In the genomic region with DNA sequence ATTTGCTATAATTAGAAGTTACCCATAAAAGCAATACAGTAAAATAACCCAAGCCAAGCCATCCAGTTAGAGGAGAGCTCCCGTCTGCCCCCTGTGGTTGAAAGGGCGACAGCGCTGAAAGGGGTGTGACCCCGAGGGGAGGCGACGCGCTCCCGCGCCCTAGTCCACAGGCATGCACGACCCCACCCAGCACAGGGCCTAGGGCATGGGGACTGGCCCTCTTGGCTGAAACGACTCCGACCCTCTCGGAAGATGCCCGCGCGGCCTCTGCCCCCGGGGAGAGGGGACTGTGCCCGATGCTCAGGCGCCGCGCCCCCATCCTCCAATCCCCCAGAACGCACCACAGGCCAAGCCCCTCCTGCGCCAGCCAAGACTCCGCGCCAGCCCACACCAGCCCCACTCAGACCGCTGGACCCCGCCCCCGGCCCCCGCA, we compare ENCODE assay signal across 8 cellular contexts.
DNase-seq lines count a peak whose midpoint lies in the region; ATAC-seq and TF ChIP-seq lines count a peak whose summit lies in the region.

No MANE protein-coding gene starts in this region.

- TF ChIP-seq EP300 in esophagus muscularis mucosa (IDR thresholded peaks at IDR 0.05) = no peak

- H3K4me1 Mint-ChIP-seq in nephron progenitor cell = peaks cover 7% of the 10 kb centered on the region

- peaks cover 5% of the 10 kb centered on the region for H3K36me3 Mint-ChIP-seq in nephron progenitor cell (ENCODE audit: low read depth)

- intact Hi-C loops in esophagus muscularis mucosa (cut with DNase I) = no loop called here

- no peak for DNase-seq in AG09309 (ENCODE audit: low read depth)
- peak; percentile 41 to 53 for DNase-seq in activated CD4-positive, alpha-beta T cell treated with anti-CD3 and anti-CD28 coated beads, Interleukin-2, amount 50 U/mL, for 4 hours
- no peak for DNase-seq in esophagus muscularis mucosa (ENCODE audit: extremely low spot score)
- DNase-seq in nephron progenitor cell = peak; percentile 54
- no peak for DNase-seq in NCI-H2171 treated with DMSO at 0.1 percent for 48 hours (lab: John Stamatoyannopoulos, UW)

- peak overlapping the region; percentile 78 for H3K4me3 Mint-ChIP-seq in nephron progenitor cell

- H3K4me1 ChIP-seq in esophagus muscularis mucosa (peaks cover 10 to 23% (median 17%) of the 10 kb centered on the region in 4 donors), thymus (ENCODE audit: control insufficient read depth, insufficient read depth, low read length) (peaks cover 4% of the 10 kb centered on the region)

- H3K27me3 ChIP-seq in esophagus muscularis mucosa = peaks cover 0 to 26% (median 4%) of the 10 kb centered on the region in 4 donors
- no peaks in the 10 kb centered on the region for H3K27me3 ChIP-seq in thymus (ENCODE audit: control insufficient read depth, insufficient read depth)

- peaks cover 0 to 4% (median 0%) of the 10 kb centered on the region in 4 donors for H3K36me3 ChIP-seq in esophagus muscularis mucosa
- no peaks in the 10 kb centered on the region for H3K36me3 ChIP-seq in thymus (ENCODE audit: control insufficient read depth, insufficient read depth)

- no peaks in the 10 kb centered on the region for H3K9me3 ChIP-seq in esophagus muscularis mucosa
- H3K9me3 ChIP-seq in thymus (ENCODE audit: control insufficient read depth) = no peaks in the 10 kb centered on the region

- H3K9me3 Mint-ChIP-seq in nephron progenitor cell = no peaks in the 10 kb centered on the region

- peaks cover 5% of the 10 kb centered on the region for H3K27me3 Mint-ChIP-seq in nephron progenitor cell (ENCODE audit: low read depth, poor library complexity)

- no peak for TF ChIP-seq POLR2A in esophagus muscularis mucosa (IDR thresholded peaks at IDR 0.05; ENCODE audit: low read depth)

- ATAC-seq in GM19328 (IDR thresholded peaks at IDR 0.05; ENCODE audit: unreplicated experiment) (peak; percentile 46), HG03565 (IDR thresholded peaks at IDR 0.05; ENCODE audit: unreplicated experiment) (peak; percentile 41)

- H3K27ac Mint-ChIP-seq in nephron progenitor cell = no peak overlapping the region

- peak overlapping the region; percentile 29 for H3K4me3 ChIP-seq in AG09309 (ENCODE audit: control insufficient read depth, low read depth, low read length)
- H3K4me3 ChIP-seq in esophagus muscularis mucosa = peak overlapping the region; percentile 46 to 62 (median 50)
- peak overlapping the region; percentile 42 for H3K4me3 ChIP-seq in thymus (ENCODE audit: low read length)

- WGBS in esophagus muscularis mucosa = 14% methylated on average over 10 of the region's 29 CpGs
- under 1% methylated on average over 29 of the region's 29 CpGs for whole genome bisulfite sequencing in thymus

- H3K27ac ChIP-seq in esophagus muscularis mucosa (replicated peaks in 1 of 4) = no peak overlapping the region
- no peak overlapping the region for H3K27ac ChIP-seq in thymus (ENCODE audit: low read depth)

- TF ChIP-seq CTCF in AG09309 (IDR thresholded peaks at IDR 0.05; ENCODE audit: control insufficient read depth, insufficient read depth, low read depth, low read length, missing control alignments) = peak; percentile 62
- peak; percentile 25 to 63 (median 37) for TF ChIP-seq CTCF in esophagus muscularis mucosa (IDR thresholded peaks at IDR 0.05)
- peak; percentile 60 for TF ChIP-seq CTCF in nephron progenitor cell (IDR thresholded peaks at IDR 0.05)

Comparison
In these comparisons a context has a peak if more than half of its experiments do, and no peak if none do; other contexts are left out.
1. DNase-seq: peak in activated CD4-positive, alpha-beta T cell treated with anti-CD3 and anti-CD28 coated beads, Interleukin-2, amount 50 U/mL, for 4 hours (2 of 2) and nephron progenitor cell (single experiment); none in AG09309 (single experiment), esophagus muscularis mucosa (single experiment) and NCI-H2171 treated with DMSO at 0.1 percent for 48 hours (single experiment).
2. Peak in every context shown above with its lines, with median percentiles within 50 percentile points of each other: H3K4me3 ChIP-seq and CTCF ChIP-seq.